Comparison of ENCODE assay signal across 8 cellular contexts in the genomic region with DNA sequence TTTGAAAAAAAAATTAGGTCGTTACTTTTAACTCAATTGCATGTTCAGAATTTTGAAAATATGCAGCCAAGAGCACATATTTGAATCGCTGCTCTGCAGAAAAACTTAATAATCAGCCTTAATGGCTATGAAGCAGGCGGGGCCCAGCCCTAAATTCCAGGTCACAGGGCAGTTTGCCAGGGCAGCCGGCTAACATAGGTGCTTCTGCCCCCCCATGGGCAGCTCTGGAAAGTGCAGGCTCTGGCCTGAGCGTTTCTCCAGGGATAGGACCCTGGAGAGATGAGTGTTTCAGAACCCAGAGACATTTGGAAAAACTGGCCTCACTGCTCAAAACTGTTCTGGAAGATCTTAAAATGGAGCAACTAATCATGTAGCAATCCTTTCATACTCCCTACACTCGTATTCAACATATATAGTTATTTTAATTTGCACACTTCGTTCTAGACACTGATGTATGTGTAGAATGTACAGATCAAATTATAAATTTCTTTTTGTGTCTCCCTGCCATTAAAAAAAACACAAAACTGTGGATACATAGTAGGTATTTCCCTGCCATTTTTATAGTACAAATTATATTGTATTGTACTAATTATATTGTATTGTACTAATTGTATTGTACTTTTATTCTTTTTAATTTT. TPM values are rescaled to one million over a fixed set of nuclear protein-coding genes. Genes with fewer than 3 reads are reported as not detected.
DNase-seq lines count a peak whose midpoint lies in the region; ATAC-seq and TF ChIP-seq lines count a peak whose summit lies in the region.

No MANE protein-coding gene starts in this region.

- peak; percentile 72 for ATAC-seq in HG02798 (IDR thresholded peaks at IDR 0.05; ENCODE audit: poor library complexity, unreplicated experiment)
- ATAC-seq in activated CD4-positive, alpha-beta T cell treated with anti-CD3 and anti-CD28 coated beads for 36 hours: peak; percentile 79
- ATAC-seq in left lung: peak; percentile 98
- no peak for ATAC-seq in HG02571 (IDR thresholded peaks at IDR 0.05; ENCODE audit: unreplicated experiment)

- H3K4me1 ChIP-seq in left lung: peaks cover 3 to 15% of the 10 kb centered on the region in 2 donors

- H3K4me1 Mint-ChIP-seq in activated CD4-positive, alpha-beta T cell treated with anti-CD3 and anti-CD28 coated beads for 36 hours: peaks cover 18% of the 10 kb centered on the region

- H3K36me3 ChIP-seq in left lung: no peaks in the 10 kb centered on the region

- DNase-seq in DMS79 treated with DMSO at 0.1 percent for 48 hours (lab: John Stamatoyannopoulos, UW) (peak; percentile 89), NCI-H510A (lab: John Stamatoyannopoulos, UW) (peak; percentile 68), cerebellum (ENCODE audit: low spot score) (peak; percentile 69), left lung (peak; percentile 91 to 93)
- DNase-seq in activated CD4-positive, alpha-beta T cell treated with anti-CD3 and anti-CD28 coated beads for 36 hours: peak; percentile 91
- peak; percentile 84 for DNase-seq in stimulated activated CD4-positive, alpha-beta T cell treated with anti-CD3 and anti-CD28 coated beads, Interleukin-4, amount 100 ng/mL, for 24 hours

- H3K4me3 Mint-ChIP-seq in activated CD4-positive, alpha-beta T cell treated with anti-CD3 and anti-CD28 coated beads for 36 hours: no peak overlapping the region

- H3K27ac Mint-ChIP-seq in activated CD4-positive, alpha-beta T cell treated with anti-CD3 and anti-CD28 coated beads for 36 hours: no peak overlapping the region

- H3K27me3 Mint-ChIP-seq in activated CD4-positive, alpha-beta T cell treated with anti-CD3 and anti-CD28 coated beads for 36 hours: no peaks in the 10 kb centered on the region

- peak overlapping the region in 1 of 2 donors; percentile 23 for H3K27ac ChIP-seq in left lung

- no peaks in the 10 kb centered on the region for H3K36me3 Mint-ChIP-seq in activated CD4-positive, alpha-beta T cell treated with anti-CD3 and anti-CD28 coated beads for 36 hours (ENCODE audit: low read depth)

- POLR2A ChIA-PET in activated CD4-positive, alpha-beta T cell treated with anti-CD3 and anti-CD28 coated beads for 36 hours (lab: Charles Lee): no interaction called here

- H3K27me3 ChIP-seq in left lung: no peaks in the 10 kb centered on the region

- H3K9me3 Mint-ChIP-seq in activated CD4-positive, alpha-beta T cell treated with anti-CD3 and anti-CD28 coated beads for 36 hours (ENCODE audit: low read depth): no peaks in the 10 kb centered on the region

- CTCF ChIA-PET in activated CD4-positive, alpha-beta T cell treated with anti-CD3 and anti-CD28 coated beads for 36 hours (lab: Charles Lee): interaction anchor here (0.5 to 12.9 kb wide), 22 partner anchors 9 to 356 kb away, joined by 3 to 170 read pairs (median 3); partner anchors contain the start of genes PTGR2 and ZNF410

- intact Hi-C loops in activated CD4-positive, alpha-beta T cell treated with anti-CD3 and anti-CD28 coated beads for 36 hours (cut with DNase I, micrococcal nuclease): loop anchor here (1.0 to 5.0 kb wide), 9 partner anchors 37 to 318 kb away; partner anchors contain the start of gene PNMA1 (in 1 of the 2)
- intact Hi-C loops in left lung (cut with DNase I): loop anchor here in 1 of 2 donors (5.0 kb wide), 1 partner anchor 98 kb away; no protein-coding TSS in a partner anchor

- peak; percentile 80 to 94 for TF ChIP-seq CTCF in left lung (IDR thresholded peaks at IDR 0.05)

- H3K4me3 ChIP-seq in left lung: no peak overlapping the region

- H3K9me3 ChIP-seq in left lung: no peaks in the 10 kb centered on the region

RNA-seq across cellular contexts. Expression of gene PTGR2, which starts 26.0 kb away (rescaled TPM):
- 10 to 100 TPM; 12.6 to 14.3 TPM for total RNA-seq in activated CD4-positive, alpha-beta T cell treated with anti-CD3 and anti-CD28 coated beads for 36 hours
- total RNA-seq in cerebellum (8.8 TPM), left lung (1 to 10 TPM; 9.9 to 10.0 TPM)
